20 cellular contexts compared by ENCODE assay signal in genomic region chr18:39661856-39662366, GRCh38.
"Had no signal": no experiment of that assay in that cellular context is flagged by ENCODE, and none has a peak within 500 bp of the region (broad histone marks: within the 10 kb centered on the region; RNA-seq: fewer than 3 reads in every experiment).

No MANE protein-coding gene starts in this region.

- H3K9me3 ChIP-seq: esophagus muscularis mucosa, gastroesophageal sphincter, left ventricle myocardium inferior, lower lobe of right lung, pancreas had no signal

- H3K27me3 ChIP-seq: dorsolateral prefrontal cortex, esophagus muscularis mucosa, gastroesophageal sphincter, pancreas had no signal

- H3K9me3 Mint-ChIP-seq: nephron, type B pancreatic cell had no signal

- H3K4me3 ChIP-seq: dorsolateral prefrontal cortex, esophagus muscularis mucosa, gastroesophageal sphincter, left ventricle myocardium inferior, lower lobe of right lung, pancreas had no signal

- H3K4me1 ChIP-seq: esophagus muscularis mucosa, gastroesophageal sphincter, left ventricle myocardium inferior, lower lobe of right lung, pancreas had no signal

- H3K27ac ChIP-seq: dorsolateral prefrontal cortex, esophagus muscularis mucosa, gastroesophageal sphincter, left ventricle myocardium inferior, lower lobe of right lung, pancreas had no signal

- H3K4me1 Mint-ChIP-seq: immature natural killer cell, naive B cell had no signal

- H3K36me3 Mint-ChIP-seq: immature natural killer cell, naive B cell, type B pancreatic cell had no signal

- H3K27me3 Mint-ChIP-seq: naive B cell, progenitor cell of endocrine pancreas, type B pancreatic cell had no signal

- ATAC-seq: gastroesophageal sphincter, lower lobe of right lung, pancreas, right cardiac atrium had no signal

- H3K27ac Mint-ChIP-seq: immature natural killer cell, naive B cell, nephron, progenitor cell of endocrine pancreas, type B pancreatic cell had no signal

- DNase-seq: cortex of kidney; effector CD8-positive, alpha-beta T cell; immature natural killer cell; left ventricle myocardium inferior; lower lobe of right lung; mesenchymal stem cell; naive B cell; occipital lobe; pancreas; right cardiac atrium; small intestine; stimulated activated CD4-positive, alpha-beta T cell treated with anti-CD3 and anti-CD28 coated beads, Interleukin-12 subunit alpha, Interleukin-12 subunit beta, amount 100 ng/mL, for 4 hours; stimulated activated CD4-positive, alpha-beta T cell treated with anti-CD3 and anti-CD28 coated beads, Interleukin-2, amount 100 ng/mL, for 48 hours; stimulated activated naive CD4-positive, alpha-beta T cell treated with Interleukin-2 at 50 U/mL for 16 hours had no signal

- H3K4me3 Mint-ChIP-seq: immature natural killer cell, naive B cell, nephron, type B pancreatic cell had no signal

- H3K36me3 ChIP-seq: esophagus muscularis mucosa, gastroesophageal sphincter, left ventricle myocardium inferior, lower lobe of right lung, pancreas had no signal
